Comparison of ENCODE assay signal across 8 cellular contexts in the genomic region with DNA sequence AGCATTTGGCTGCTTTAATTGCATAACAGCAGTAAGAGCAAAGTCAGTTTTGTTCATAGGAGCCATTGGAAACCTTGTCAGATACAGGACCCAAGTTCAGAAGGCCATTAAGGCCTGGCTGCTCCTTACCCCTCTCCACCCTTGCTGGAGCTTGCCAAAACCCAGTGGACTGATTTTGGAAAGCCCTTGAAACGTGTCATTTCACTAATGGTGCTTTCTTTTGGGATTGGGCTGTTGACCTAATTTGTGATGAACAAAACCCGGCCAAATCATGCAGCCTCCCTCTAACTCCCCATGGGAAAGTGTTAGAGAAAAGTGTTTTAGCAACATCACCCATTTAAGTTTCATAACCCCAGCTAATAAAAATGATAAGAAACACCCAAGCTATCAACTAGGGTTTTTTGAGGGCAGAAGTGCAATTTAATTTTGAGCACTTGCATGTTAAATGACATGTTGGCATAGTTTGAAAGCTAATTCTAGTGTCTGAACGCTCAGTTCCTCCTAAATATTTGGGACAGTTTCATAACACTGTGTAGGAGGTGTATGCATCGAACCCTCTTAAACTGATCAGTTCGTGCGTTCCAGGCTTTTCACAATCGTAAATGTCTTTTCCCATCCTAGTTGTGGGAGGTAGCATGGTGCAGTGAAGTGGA. TPM values are rescaled to one million over a fixed set of nuclear protein-coding genes. Genes with fewer than 3 reads are reported as not detected.
A peak's percentile ranks its signal among the peaks of the same experiment; 100 is the strongest.
DNase-seq lines count a peak whose midpoint lies in the region; FAIRE-seq and TF ChIP-seq lines count a peak whose summit lies in the region.
"Not testable (repeated sequence)": the region's sequence is repeated elsewhere in the genome, so short reads cannot be mapped to it uniquely, and the experiment has no call there.

No MANE protein-coding gene starts in this region.

- H3K23ac ChIP-seq in H1 (ENCODE audit: insufficient read length), result not testable (repeated sequence)

- not testable (repeated sequence) for H3K18ac ChIP-seq in H1 (ENCODE audit: extremely low read depth, low read length)

- not testable (repeated sequence) for H2BK15ac ChIP-seq in H1 (ENCODE audit: low read length)

- H3K79me1 ChIP-seq in H1 (ENCODE audit: low read depth, low read length), result not testable (repeated sequence)

- H3K4me1 Mint-ChIP-seq in mesothelial cell of epicardium, result not testable (repeated sequence)

- H3K27me3 ChIP-seq in H1 (replicated peaks in 1 of 4; ENCODE audit: control insufficient read depth in 3 of 4, extremely low read depth in 1 of 4, insufficient read depth in 3 of 4, low read length in 3 of 4); cardiac muscle cell; testis: not testable (repeated sequence)

- intact Hi-C loops in OCI-LY7 (cut with micrococcal nuclease; ENCODE audit: unreplicated experiment); testis (cut with DNase I; ENCODE audit: low total_unique reads): not testable (repeated sequence)

- H3K9me3 Mint-ChIP-seq in mesothelial cell of epicardium, result not testable (repeated sequence)

- H3K4me3 Mint-ChIP-seq in mesothelial cell of epicardium, result not testable (repeated sequence)

- H2AFZ ChIP-seq in OCI-LY7 (ENCODE audit: low read length); H1 (ENCODE audit: low read length): not testable (repeated sequence)

- POLR2A ChIA-PET in OCI-LY7 (lab: Charles Lee), result interaction anchor here (0.6 kb wide), 1 partner anchor 104 kb away, joined by 3 read pairs; no protein-coding TSS in a partner anchor
- POLR2A ChIA-PET in H1 (lab: Charles Lee; ENCODE audit: partially characterized antibody), result interaction anchor here (0.6 to 6.4 kb wide), 9 partner anchors 9 to 712 kb away, joined by 3 to 134 read pairs (median 10); partner anchors contain the start of gene KPNA2

- peak overlapping the region; percentile 73 for H3K27ac Mint-ChIP-seq in mesothelial cell of epicardium

- not testable (repeated sequence) for H3K4me1 ChIP-seq in OCI-LY7 (ENCODE audit: insufficient read depth, low read length, poor library complexity, severe bottlenecking); H1 (replicated peaks in 1 of 4; ENCODE audit: control insufficient read depth in 3 of 4, insufficient read depth in 4 of 4, low read length in 3 of 4); cardiac muscle cell (ENCODE audit: low read depth)
- H3K4me1 ChIP-seq in testis, result peaks cover 17% of the 10 kb centered on the region

- not testable (repeated sequence) for H3K56ac ChIP-seq in H1 (replicated peaks; ENCODE audit: insufficient read length, low read depth, low read length)

- H3K79me2 ChIP-seq in OCI-LY7 (ENCODE audit: insufficient read depth, low read depth, low read length); H1 (ENCODE audit: control insufficient read depth in 1 of 2, insufficient read depth in 2 of 2, low read length in 2 of 2): not testable (repeated sequence)

- H3K27me3 Mint-ChIP-seq in mesothelial cell of epicardium (ENCODE audit: low read depth), result not testable (repeated sequence)

- H3K9me3 ChIP-seq in OCI-LY7 (ENCODE audit: low read length); H1 (ENCODE audit: insufficient read depth in 2 of 2, low read depth in 1 of 2, low read length in 1 of 2); cardiac muscle cell (ENCODE audit: low read depth); testis: not testable (repeated sequence)

- not testable (repeated sequence) for H4K91ac ChIP-seq in H1 (replicated peaks; ENCODE audit: insufficient read length, low read length)

- H2BK5ac ChIP-seq in H1 (ENCODE audit: low read depth, low read length), result not testable (repeated sequence)

- not testable (repeated sequence) for H4K5ac ChIP-seq in H1 (ENCODE audit: insufficient read length, low read depth, low read length)

- H2BK20ac ChIP-seq in H1 (ENCODE audit: low read length), result not testable (repeated sequence)

- FAIRE-seq in H54 (lab: Jason Lieb, UNC), result peak; percentile 15
- FAIRE-seq in H1 (lab: Jason Lieb, UNC), result not testable (repeated sequence)

- peak; percentile 36 for DNase-seq in Ammon's horn (ENCODE audit: low spot score)
- not testable (repeated sequence) for DNase-seq in H54 (ENCODE audit: insufficient read length, low spot score); OCI-LY7 (ENCODE audit: low spot score); H1 (ENCODE audit: low read depth in 1 of 2, low spot score in 2 of 2); cardiac muscle cell (ENCODE audit: low read depth in 1 of 2, low spot score in 1 of 2); mesothelial cell of epicardium (ENCODE audit: low spot score in 2 of 2, unreplicated experiment in 2 of 2); testis

- H4K20me1 ChIP-seq in OCI-LY7 (ENCODE audit: insufficient read depth, low read length), result peaks cover 12% of the 10 kb centered on the region; the same call in 1 of the 2 replicates
- H4K20me1 ChIP-seq in H1 (replicated peaks in 1 of 2; ENCODE audit: control insufficient read depth in 1 of 2, insufficient read depth in 2 of 2, low read length in 2 of 2), result not testable (repeated sequence)

- H3K4me3 ChIP-seq in OCI-LY7 (ENCODE audit: low read depth, low read length, poor library complexity, severe bottlenecking); H1 (ENCODE audit: extremely low read depth in 1 of 4, insufficient read depth in 2 of 4, low read depth in 3 of 4, low read length in 4 of 4); cardiac muscle cell; testis: not testable (repeated sequence)

- H3K4ac ChIP-seq in H1 (replicated peaks; ENCODE audit: insufficient read length, low read depth, low read length), result not testable (repeated sequence)

- WGBS in H1 (ENCODE audit: extremely low coverage in 1 of 2, insufficient coverage in 1 of 2, insufficient read length in 1 of 2, insufficient replicate concordance in 2 of 2, low coverage in 1 of 2, low lambda C conversion rate in 2 of 2, missing lambda C conversion rate in 1 of 2), 2 experiments, result 79% methylated on average over 7 of the region's 7 CpGs; no CpG with 5 or more reads in 1 of the 2 experiments
- 25 to 37% methylated on average over 4 to 7 of the region's 7 CpGs for WGBS in testis, 2 donors

- not testable (repeated sequence) for H3K23me2 ChIP-seq in H1 (ENCODE audit: low read depth, low read length)

- not testable (repeated sequence) for H3K14ac ChIP-seq in H1 (ENCODE audit: insufficient read length)

- H2AK5ac ChIP-seq in H1 (ENCODE audit: low read depth, low read length), result not testable (repeated sequence)

- not testable (repeated sequence) for TF ChIP-seq CTCF in OCI-LY7 (conservative IDR thresholded peaks at IDR 0.05; ENCODE audit: low read length); H1 (IDR thresholded peaks at IDR 0.05; ENCODE audit: control extremely low read depth in 1 of 3, insufficient read depth in 1 of 3, low read depth in 1 of 3, low read length in 3 of 3); cardiac muscle cell (IDR thresholded peaks at IDR 0.05; ENCODE audit: low read depth, low read length); mesothelial cell of epicardium (IDR thresholded peaks at IDR 0.05; ENCODE audit: unreplicated experiment); testis (IDR thresholded peaks at IDR 0.05)

- H3K4me2 ChIP-seq in OCI-LY7 (ENCODE audit: low read length); H1 (ENCODE audit: insufficient read depth in 1 of 2, low read depth in 2 of 2, low read length in 2 of 2): not testable (repeated sequence)

- not testable (repeated sequence) for H3K9me2 ChIP-seq in OCI-LY7 (ENCODE audit: insufficient read depth, low read length)

- not testable (repeated sequence) for H3K9ac ChIP-seq in H1 (replicated peaks in 1 of 4; ENCODE audit: extremely low read depth in 1 of 4, low read depth in 3 of 4, low read length in 3 of 4)

- TF ChIP-seq RAD21 in H1 (IDR thresholded peaks at IDR 0.05 in 1 of 2, conservative IDR thresholded peaks at IDR 0.05 in 1 of 2; ENCODE audit: low read depth in 2 of 2, low read length in 2 of 2), result not testable (repeated sequence)

- BruUV-seq in OCI-LY7 (replicated peaks; lab: Mats Ljungman, UMichigan), result not testable (repeated sequence)

- not testable (repeated sequence) for H4K8ac ChIP-seq in H1 (ENCODE audit: extremely low read depth, insufficient read depth, low read length)

- H3K36me3 ChIP-seq in OCI-LY7 (ENCODE audit: insufficient read depth, low read length) (peaks cover 60% of the 10 kb centered on the region), H1 (ENCODE audit: control insufficient read depth in 2 of 4, insufficient read depth in 4 of 4, low read length in 3 of 4) (peaks cover 16 to 46% (median 35%) of the 10 kb centered on the region in 4 experiments), cardiac muscle cell (peaks cover 42% of the 10 kb centered on the region)
- H3K36me3 ChIP-seq in testis (ENCODE audit: low read depth, missing control alignments), result not testable (repeated sequence)

- not testable (repeated sequence) for H2BK12ac ChIP-seq in H1 (ENCODE audit: low read depth, low read length)

- peaks cover 26% of the 10 kb centered on the region for H3K36me3 Mint-ChIP-seq in mesothelial cell of epicardium

- CTCF ChIA-PET in OCI-LY7 (lab: Charles Lee; ENCODE audit: unreplicated experiment), result not testable (repeated sequence)
- CTCF ChIA-PET in H1 (lab: Charles Lee; ENCODE audit: partially characterized antibody), result interaction anchor here (0.6 to 0.7 kb wide), 2 partner anchors 9 to 320 kb away, joined by 3 read pairs; no protein-coding TSS in a partner anchor

- H3K27ac ChIP-seq in OCI-LY7 (ENCODE audit: low read depth, low read length, poor library complexity, severe bottlenecking) (peak overlapping the region; percentile 16), angular gyrus (ENCODE audit: low read depth, low read length) (peak overlapping the region; percentile 74), cardiac muscle cell (peak overlapping the region; percentile 13), testis (peak overlapping the region; percentile 55 to 62)
- not testable (repeated sequence) for H3K27ac ChIP-seq in H1 (ENCODE audit: low read depth, low read length)

- TF ChIP-seq EP300 in H1 (IDR thresholded peaks at IDR 0.05; ENCODE audit: borderline replicate concordance in 1 of 2, low read depth in 2 of 2, low read length in 2 of 2), result not testable (repeated sequence)

- not testable (repeated sequence) for H2BK120ac ChIP-seq in H1 (replicated peaks; ENCODE audit: low read depth, low read length)

- TF ChIP-seq POLR2A in H54 (IDR thresholded peaks at IDR 0.05; ENCODE audit: low read depth, low read length); testis (IDR thresholded peaks at IDR 0.05): not testable (repeated sequence)
- TF ChIP-seq POLR2A in H1 (IDR thresholded peaks at IDR 0.05; ENCODE audit: control extremely low read depth in 1 of 2, low read depth in 2 of 2, low read length in 2 of 2), result peak; percentile 61 to 64

RNA-seq across cellular contexts. Expression of gene KPNA2, which starts 12.5 kb away (rescaled TPM):
- total RNA-seq in OCI-LY7 (2014; rRNA removed; shearing (Covaris generic)), result 253 and 397 TPM in 2 replicates
- total RNA-seq in OCI-LY7 (2022) (394 and 416 TPM in 2 replicates), cardiac muscle cell (64.2 and 200 TPM in 2 replicates), mesothelial cell of epicardium (99.8 to 101 TPM (median 100 TPM) in 3 replicates), testis (100 to 1,000 TPM; 143 to 157 TPM)
- 599 and 612 TPM in 2 replicates for total RNA-seq in H1 (2021; fragmentation: NEBNext Ultra II Directional; extraction: Animal tissue kit (Norgen Biotek cat#: 25700))
- polyA plus RNA-seq in H1 (2011; rRNA removed) (282 and 413 TPM in 2 replicates), cardiac muscle cell (129 and 452 TPM in 2 replicates), testis (ENCODE audit: insufficient read depth, low read depth, low replicate concordance) (481 TPM)
- polyA plus RNA-seq in H1 (2011; cell fraction: cytosol; rRNA removed), result 359 TPM
- 273 TPM for polyA plus RNA-seq in H1 (2011; cell fraction: nucleus; rRNA removed)
- 400 to 532 TPM (median 448 TPM) in 4 replicates for polyA plus RNA-seq in H1 (2012, experiment 1 of 2)
- 97.1 TPM for polyA plus RNA-seq in H1 (2012, experiment 2 of 2)
- 316 TPM for polyA plus RNA-seq in H1 (2013, experiment 1 of 2)
- 317 TPM for polyA plus RNA-seq in H1 (2013, experiment 2 of 2)
- 770 and 875 TPM in 2 replicates for polyA minus RNA-seq in H1 (2011; rRNA and poly(A)+ RNA removed)
- polyA minus RNA-seq in H1 (2011; cell fraction: cytosol; rRNA and poly(A)+ RNA removed), result 428 TPM
- 320 TPM for polyA minus RNA-seq in H1 (2011; cell fraction: nucleus; rRNA and poly(A)+ RNA removed)

RNA-seq across cellular contexts. Expression of gene C17orf58, which starts 51.7 kb away (rescaled TPM):
- total RNA-seq in OCI-LY7 (2014; rRNA removed; shearing (Covaris generic)), result 17.8 and 19.4 TPM in 2 replicates
- total RNA-seq in OCI-LY7 (2022) (24.0 and 27.7 TPM in 2 replicates), cardiac muscle cell (10.4 and 13.5 TPM in 2 replicates), mesothelial cell of epicardium (5.6 to 6.6 TPM (median 6.5 TPM) in 3 replicates), testis (10 to 100 TPM; 13.1 to 14.5 TPM)
- 21.8 and 24.1 TPM in 2 replicates for total RNA-seq in H1 (2021; fragmentation: NEBNext Ultra II Directional; extraction: Animal tissue kit (Norgen Biotek cat#: 25700))
- polyA plus RNA-seq in H1 (2011; rRNA removed) (20.5 and 22.6 TPM in 2 replicates), cardiac muscle cell (13.5 and 24.1 TPM in 2 replicates), testis (ENCODE audit: insufficient read depth, low read depth, low replicate concordance) (13.5 TPM)
- polyA plus RNA-seq in H1 (2011; cell fraction: cytosol; rRNA removed), result 23.9 TPM
- 18.5 TPM for polyA plus RNA-seq in H1 (2011; cell fraction: nucleus; rRNA removed)
- polyA plus RNA-seq in H1 (2012, experiment 1 of 2), result 17.9 to 21.2 TPM (median 19.4 TPM) in 4 replicates
- polyA plus RNA-seq in H1 (2012, experiment 2 of 2), result 8.9 TPM
- polyA plus RNA-seq in H1 (2013, experiment 1 of 2), result 32.3 TPM
- polyA plus RNA-seq in H1 (2013, experiment 2 of 2), result 34.2 TPM
- 10.9 and 11.1 TPM in 2 replicates for polyA minus RNA-seq in H1 (2011; rRNA and poly(A)+ RNA removed)
- polyA minus RNA-seq in H1 (2011; cell fraction: cytosol; rRNA and poly(A)+ RNA removed), result 8.1 TPM
- 7.9 TPM for polyA minus RNA-seq in H1 (2011; cell fraction: nucleus; rRNA and poly(A)+ RNA removed)
